ENCODE assay signal across 20 cellular contexts in the genomic region with DNA sequence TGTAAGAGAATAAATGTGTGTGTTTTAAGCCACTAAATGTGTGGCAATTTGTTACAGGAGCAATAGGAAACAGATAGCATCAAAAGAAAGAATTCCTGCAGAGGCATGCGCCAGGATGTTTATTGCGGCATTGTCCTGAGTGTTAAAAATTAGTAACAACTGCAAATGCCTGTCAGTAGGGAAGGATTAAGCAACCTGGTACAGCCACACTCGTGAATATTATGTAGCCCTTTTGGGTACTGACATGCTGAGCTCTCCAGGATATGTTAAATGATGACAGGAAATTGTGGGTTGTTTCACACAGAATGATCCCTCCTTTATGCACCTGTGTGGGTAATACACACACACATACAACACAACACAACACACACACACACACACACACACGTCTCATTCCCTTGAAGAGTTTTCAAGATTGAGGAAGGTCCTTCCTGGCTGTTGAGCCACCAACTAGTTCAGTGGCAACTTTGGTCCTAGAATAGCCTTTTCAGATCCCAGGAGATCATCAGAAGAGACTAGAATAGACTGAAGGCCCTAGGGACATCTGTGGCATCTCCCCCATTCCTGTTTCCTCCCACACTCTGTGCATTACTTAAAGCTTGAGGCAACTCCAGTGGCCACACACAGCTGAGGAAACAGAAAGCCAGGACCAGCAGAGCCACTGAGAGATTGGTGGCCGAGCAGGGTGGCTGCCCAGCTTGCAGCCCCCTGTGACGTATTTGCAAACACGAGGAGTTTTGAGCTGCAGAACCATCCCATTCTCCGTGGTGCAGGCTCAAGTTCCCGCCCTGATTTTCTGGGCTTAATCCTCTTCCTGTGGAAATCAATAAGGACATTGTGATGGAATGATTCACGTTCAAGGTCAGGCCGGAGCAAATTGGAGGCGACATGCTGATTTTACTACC.
DNase-seq lines count a peak whose midpoint lies in the region; ATAC-seq, FAIRE-seq and TF ChIP-seq lines count a peak whose summit lies in the region.
"Had no signal": no experiment of that assay in that cellular context is flagged by ENCODE, and none has a peak within 500 bp of the region (broad histone marks: within the 10 kb centered on the region; RNA-seq: fewer than 3 reads in every experiment).

No MANE protein-coding gene starts in this region.

- no peak for TF ChIP-seq CTCF in DND-41 (IDR thresholded peaks at IDR 0.05; ENCODE audit: borderline replicate concordance, extremely low read depth, low read length, poor library complexity, severe bottlenecking)
- no peak for TF ChIP-seq CTCF in astrocyte (IDR thresholded peaks at IDR 0.05; ENCODE audit: insufficient read depth, low read depth, low read length)
- TF ChIP-seq CTCF in nephron (IDR thresholded peaks at IDR 0.05; ENCODE audit: unreplicated experiment in 3 of 3), result no peak

- H3K4me1 ChIP-seq in DND-41 (ENCODE audit: insufficient read depth, low read length) (peaks cover 7% of the 10 kb centered on the region), astrocyte (ENCODE audit: insufficient read depth, low read length) (no peaks in the 10 kb centered on the region)
- H3K4me1 ChIP-seq: esophagus squamous epithelium, upper lobe of right lung had no signal

- CTCF ChIA-PET in HEK293T (lab: Yijun Ruan, JAX), result interaction anchor here (0.6 kb wide), 1 partner anchor 19 kb away, joined by 5 read pairs; no protein-coding TSS in a partner anchor

- H3K9me3 Mint-ChIP-seq in astrocyte (ENCODE audit: unreplicated experiment) (no peaks in the 10 kb centered on the region), nephron (peaks cover 15% of the 10 kb centered on the region)

- H3K4me3 ChIP-seq in DND-41 (ENCODE audit: low read depth in 1 of 2, low read length in 2 of 2) (no peak overlapping the region), astrocyte (ENCODE audit: insufficient read depth, low read depth, low read length) (no peak overlapping the region)
- H3K4me3 ChIP-seq: dorsolateral prefrontal cortex, esophagus squamous epithelium, upper lobe of right lung had no signal

- no peak overlapping the region for H3K4me3 Mint-ChIP-seq in astrocyte (ENCODE audit: unreplicated experiment)
- peak overlapping the region in 1 of 3 experiments; percentile 55 for H3K4me3 Mint-ChIP-seq in nephron
- H3K4me3 Mint-ChIP-seq: B cell, naive B cell had no signal

- H3K9ac ChIP-seq in DND-41 (ENCODE audit: low read depth, low read length), result no peak overlapping the region
- no peak overlapping the region for H3K9ac ChIP-seq in astrocyte (ENCODE audit: low read length)

- POLR2A ChIA-PET in HEK293T (lab: Yijun Ruan, JAX), result no interaction called here

- H3K79me2 ChIP-seq in DND-41 (ENCODE audit: insufficient read depth, low read length) (no peaks in the 10 kb centered on the region), astrocyte (ENCODE audit: insufficient read depth, low read length) (no peaks in the 10 kb centered on the region)

- peak; percentile 62; the same call in 1 of the 3 replicates for ATAC-seq in DND-41 (ENCODE audit: insufficient read depth, low read depth)
- ATAC-seq in GM21717 (IDR thresholded peaks at IDR 0.05; ENCODE audit: unreplicated experiment), result no peak
- ATAC-seq: left colon, upper lobe of right lung had no signal

- H3K9me3 ChIP-seq in DND-41 (ENCODE audit: insufficient read depth, low read length, severe bottlenecking) (no peaks in the 10 kb centered on the region), astrocyte (ENCODE audit: insufficient read depth, low read depth, low read length) (peaks cover under 1% of the 10 kb centered on the region)
- H3K9me3 ChIP-seq: esophagus squamous epithelium, upper lobe of right lung had no signal

- H3K36me3 Mint-ChIP-seq in astrocyte (ENCODE audit: low read depth, unreplicated experiment), result no peaks in the 10 kb centered on the region
- no peaks in the 10 kb centered on the region for H3K36me3 Mint-ChIP-seq in nephron (ENCODE audit: low read depth)

- H2AFZ ChIP-seq in DND-41 (ENCODE audit: low read depth, low read length) (no peak overlapping the region), astrocyte (ENCODE audit: low read depth, low read length) (peak overlapping the region; percentile 41)

- H3K27me3 Mint-ChIP-seq in astrocyte (ENCODE audit: low read depth, unreplicated experiment), result peaks cover 38% of the 10 kb centered on the region
- H3K27me3 Mint-ChIP-seq in nephron (ENCODE audit: low read depth), result peaks cover 19% of the 10 kb centered on the region

- H3K36me3 ChIP-seq in DND-41 (ENCODE audit: insufficient read depth, low read length) (no peaks in the 10 kb centered on the region), astrocyte (ENCODE audit: insufficient read depth, low read length) (no peaks in the 10 kb centered on the region)
- H3K36me3 ChIP-seq: esophagus squamous epithelium, upper lobe of right lung had no signal

- H4K20me1 ChIP-seq in DND-41 (ENCODE audit: insufficient read depth, low read length) (no peaks in the 10 kb centered on the region), astrocyte (ENCODE audit: insufficient read depth, low read length) (no peaks in the 10 kb centered on the region)

- FAIRE-seq in astrocyte (lab: Jason Lieb, UNC), result no peak

- no peak overlapping the region for H3K4me2 ChIP-seq in DND-41 (ENCODE audit: insufficient read depth, low read length)
- peak overlapping the region; percentile 44 for H3K4me2 ChIP-seq in astrocyte (ENCODE audit: low read length)

- DNase-seq in DND-41 (no peak), HEK293T (ENCODE audit: extremely low spot score) (peak; percentile 12), astrocyte (ENCODE audit: low read depth) (peak; percentile 9), midbrain (lab: John Stamatoyannopoulos, UW) (no peak), CD1c-positive myeloid dendritic cell (ENCODE audit: extremely low spot score) (no peak)
- DNase-seq in stimulated activated CD8-positive, alpha-beta memory T cell treated with anti-CD3 and anti-CD28 coated beads, Interleukin-4, amount 100 ng/mL, for 48 hours, result no peak
- DNase-seq: activated CD4-positive, CD25-positive, alpha-beta regulatory T cell; activated gamma-delta T cell treated with Interleukin-2 at 50 U/mL for 16 hours; DMS153; dorsolateral prefrontal cortex; esophagus squamous epithelium; Karpas-422; left colon; naive B cell; NCI-H510A; stimulated activated CD4-positive, alpha-beta T cell treated with anti-CD3 and anti-CD28 coated beads, Interleukin-4, amount 100 ng/mL, for 4 hours; upper lobe of right lung had no signal

- H3K27ac ChIP-seq in DND-41 (ENCODE audit: low read length), result no peak overlapping the region
- no peak overlapping the region for H3K27ac ChIP-seq in astrocyte (ENCODE audit: low read depth, low read length)
- H3K27ac ChIP-seq: dorsolateral prefrontal cortex, esophagus squamous epithelium, upper lobe of right lung had no signal

- H3K27ac Mint-ChIP-seq in astrocyte (ENCODE audit: unreplicated experiment), result no peak overlapping the region
- H3K27ac Mint-ChIP-seq in nephron, result peak overlapping the region; percentile 28 to 94 (median 91)
- H3K27ac Mint-ChIP-seq: B cell had no signal

- H3K4me1 Mint-ChIP-seq in astrocyte (ENCODE audit: low read depth, unreplicated experiment) (peaks cover 8% of the 10 kb centered on the region), nephron (peaks cover 63% of the 10 kb centered on the region)
- H3K4me1 Mint-ChIP-seq: B cell had no signal

- H3K27me3 ChIP-seq in DND-41 (ENCODE audit: insufficient read depth, low read length, poor library complexity) (peaks cover 11% of the 10 kb centered on the region), astrocyte (ENCODE audit: insufficient read depth, low read length) (no peaks in the 10 kb centered on the region)

TF ChIP-seq in HEK293T, 16 proteins besides CTCF, POLR2A, EP300 and RAD21:
- TF ChIP-seq, protein P1, sequence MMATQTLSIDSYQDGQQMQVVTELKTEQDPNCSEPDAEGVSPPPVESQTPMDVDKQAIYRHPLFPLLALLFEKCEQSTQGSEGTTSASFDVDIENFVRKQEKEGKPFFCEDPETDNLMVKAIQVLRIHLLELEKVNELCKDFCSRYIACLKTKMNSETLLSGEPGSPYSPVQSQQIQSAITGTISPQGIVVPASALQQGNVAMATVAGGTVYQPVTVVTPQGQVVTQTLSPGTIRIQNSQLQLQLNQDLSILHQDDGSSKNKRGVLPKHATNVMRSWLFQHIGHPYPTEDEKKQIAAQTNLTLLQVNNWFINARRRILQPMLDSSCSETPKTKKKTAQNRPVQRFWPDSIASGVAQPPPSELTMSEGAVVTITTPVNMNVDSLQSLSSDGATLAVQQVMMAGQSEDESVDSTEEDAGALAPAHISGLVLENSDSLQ (IDR thresholded peaks at IDR 0.05), result no peak
- TF ChIP-seq FOXA1 (IDR thresholded peaks at IDR 0.05) (no peak), BHLHE40 (IDR thresholded peaks at IDR 0.05; ENCODE audit: borderline replicate concordance) (no peak), HDGF (IDR thresholded peaks at IDR 0.05; ENCODE audit: borderline replicate concordance) (no peak), ELF4 (IDR thresholded peaks at IDR 0.05) (no peak), L3MBTL2 (conservative IDR thresholded peaks at IDR 0.05) (no peak), FOXM1 (IDR thresholded peaks at IDR 0.05; ENCODE audit: borderline replicate concordance) (no peak), ARNT (IDR thresholded peaks at IDR 0.05) (no peak), ZNF384 (IDR thresholded peaks at IDR 0.05) (no peak), SUZ12 (IDR thresholded peaks at IDR 0.05) (no peak), TARDBP (IDR thresholded peaks at IDR 0.05) (no peak), SP1 (IDR thresholded peaks at IDR 0.05) (no peak)

Comparison
In these comparisons a context has a peak if more than half of its experiments do, and no peak if none do; other contexts are left out.
1. DNase-seq: peak in HEK293T (single experiment) and astrocyte (single experiment); none in DND-41 (single experiment), midbrain (single experiment), stimulated activated CD8-positive, alpha-beta memory T cell treated with anti-CD3 and anti-CD28 coated beads, Interleukin-4, amount 100 ng/mL, for 48 hours (single experiment) and CD1c-positive myeloid dendritic cell (single experiment).